8 cellular contexts compared by ENCODE assay signal in genomic region chr3:195951443-195952177, GRCh38. TPM values are rescaled to one million over a fixed set of nuclear protein-coding genes. Genes with fewer than 3 reads are reported as not detected.
DNase-seq lines count a peak whose midpoint lies in the region; ATAC-seq, FAIRE-seq and TF ChIP-seq lines count a peak whose summit lies in the region.
"Not testable (repeated sequence)": the region's sequence is repeated elsewhere in the genome, so short reads cannot be mapped to it uniquely, and the experiment has no call there.

No MANE protein-coding gene starts in this region.

- FAIRE-seq in GM12878 (lab: Jason Lieb, UNC), result not testable (repeated sequence)

- TF ChIP-seq RAD21 in GM12878 (IDR thresholded peaks at IDR 0.05; ENCODE audit: insufficient read depth, low read depth, low read length), result not testable (repeated sequence)

- not testable (repeated sequence) for H4K20me1 ChIP-seq in Loucy (ENCODE audit: insufficient read depth, low read length, poor library complexity, severe bottlenecking); GM12878 (ENCODE audit: control insufficient read depth, insufficient read depth)

- H3K36me3 ChIP-seq in Loucy (ENCODE audit: insufficient read depth, low read length); GM12878 (ENCODE audit: control insufficient read depth in 2 of 2, insufficient read depth in 2 of 2, low read length in 1 of 2): not testable (repeated sequence)

- peaks cover 25% of the 10 kb centered on the region for H3K4me1 Mint-ChIP-seq in CD4-positive, alpha-beta T cell (ENCODE audit: low read depth)
- peaks cover 31% of the 10 kb centered on the region for H3K4me1 Mint-ChIP-seq in activated T-helper 2 cell treated with anti-CD3 and anti-CD28 coated beads, Interferon-gamma antibody, Interleukin-2, Interleukin-4, amounts not matched to agents 10 μg/mL and 5 μg/mL and 100 μg/mL, durations not matched to agents 14 hours and 24 hours and 36 hours (ENCODE audit: low read depth)
- not testable (repeated sequence) for H3K4me1 Mint-ChIP-seq in neural crest cell
- peaks cover 41% of the 10 kb centered on the region for H3K4me1 Mint-ChIP-seq in stimulated activated naive CD8-positive, alpha-beta T cell treated with anti-CD3 and anti-CD28 coated beads, Interleukin-15, Interleukin-2, amounts not matched to agents 100 ng/mL and 50 ng/mL, for 24 hours (ENCODE audit: low read depth)

- 74% methylated on average over 8 of the region's 9 CpGs for WGBS in GM12878 (ENCODE audit: insufficient coverage, insufficient replicate concordance, low lambda C conversion rate, missing lambda C conversion rate)

- not testable (repeated sequence) for H3K27ac ChIP-seq in CD4-positive, alpha-beta T cell (ENCODE audit: low read depth, low read length); GM12878 (ENCODE audit: control insufficient read depth, insufficient read depth)

- not testable (repeated sequence) for H3K27ac Mint-ChIP-seq in CD4-positive, alpha-beta T cell; neural crest cell (ENCODE audit: unreplicated experiment)
- H3K27ac Mint-ChIP-seq in activated T-helper 2 cell treated with anti-CD3 and anti-CD28 coated beads, Interferon-gamma antibody, Interleukin-2, Interleukin-4, amounts not matched to agents 10 μg/mL and 5 μg/mL and 100 μg/mL, durations not matched to agents 14 hours and 24 hours and 36 hours, result peak overlapping the region; percentile 71
- H3K27ac Mint-ChIP-seq in stimulated activated naive CD8-positive, alpha-beta T cell treated with anti-CD3 and anti-CD28 coated beads, Interleukin-15, Interleukin-2, amounts not matched to agents 100 ng/mL and 50 ng/mL, for 24 hours, result peak overlapping the region; percentile 11

- CTCF ChIA-PET in CD4-positive, alpha-beta T cell (lab: Charles Lee); GM12878 (lab: Yijun Ruan, JAX): not testable (repeated sequence)

- H3K27me3 ChIP-seq in CD4-positive, alpha-beta T cell (ENCODE audit: control insufficient read depth, insufficient read depth, low read length); Loucy (ENCODE audit: insufficient read depth, low read length, poor library complexity, severe bottlenecking); GM12878 (replicated peaks in 1 of 2; ENCODE audit: control insufficient read depth in 2 of 2, insufficient read depth in 2 of 2, low read length in 1 of 2): not testable (repeated sequence)

- not testable (repeated sequence) for H3K4me1 ChIP-seq in Loucy (ENCODE audit: insufficient read depth, low read length, poor library complexity, severe bottlenecking); GM12878 (ENCODE audit: control insufficient read depth, insufficient read depth, low read length)

- not testable (repeated sequence) for H3K27me3 Mint-ChIP-seq in CD4-positive, alpha-beta T cell; activated T-helper 2 cell treated with anti-CD3 and anti-CD28 coated beads, Interferon-gamma antibody, Interleukin-2, Interleukin-4, amounts not matched to agents 10 μg/mL and 5 μg/mL and 100 μg/mL, durations not matched to agents 14 hours and 24 hours and 36 hours (ENCODE audit: low read depth); neural crest cell (ENCODE audit: low read depth); stimulated activated naive CD8-positive, alpha-beta T cell treated with anti-CD3 and anti-CD28 coated beads, Interleukin-15, Interleukin-2, amounts not matched to agents 100 ng/mL and 50 ng/mL, for 24 hours

- SMC1A ChIA-PET in GM12878 (lab: Charles Lee; ENCODE audit: uncharacterized antibody, unreplicated experiment), result not testable (repeated sequence)

- not testable (repeated sequence) for H3K4me3 ChIP-seq in Loucy (ENCODE audit: low read length, poor library complexity, severe bottlenecking); GM12878

- not testable (repeated sequence) for H3K9me3 Mint-ChIP-seq in CD4-positive, alpha-beta T cell; activated T-helper 2 cell treated with anti-CD3 and anti-CD28 coated beads, Interferon-gamma antibody, Interleukin-2, Interleukin-4, amounts not matched to agents 10 μg/mL and 5 μg/mL and 100 μg/mL, durations not matched to agents 14 hours and 24 hours and 36 hours; neural crest cell; stimulated activated naive CD8-positive, alpha-beta T cell treated with anti-CD3 and anti-CD28 coated beads, Interleukin-15, Interleukin-2, amounts not matched to agents 100 ng/mL and 50 ng/mL, for 24 hours

- H3K9me2 ChIP-seq in Loucy (replicated peaks; ENCODE audit: low read depth, low read length), result not testable (repeated sequence)

- not testable (repeated sequence) for TF ChIP-seq CTCF in CD4-positive, alpha-beta T cell (IDR thresholded peaks at IDR 0.05); Loucy (conservative IDR thresholded peaks at IDR 0.05; ENCODE audit: low read length); GM12878 (IDR thresholded peaks at IDR 0.05 in 2 of 3, conservative IDR thresholded peaks at IDR 0.05 in 1 of 3; ENCODE audit: control insufficient read depth in 2 of 3, extremely low read depth in 1 of 3, insufficient read depth in 1 of 3, low read depth in 3 of 3, low read length in 3 of 3); neural crest cell (conservative IDR thresholded peaks at IDR 0.05)

- in situ Hi-C loops in GM12878 (cut with MboI), result not testable (repeated sequence)

- BruUV-seq in GM12878 (replicated peaks; lab: Mats Ljungman, UMichigan), result not testable (repeated sequence)

- POLR2A ChIA-PET in CD4-positive, alpha-beta T cell (lab: Charles Lee); GM12878 (lab: Charles Lee): not testable (repeated sequence)

- H3K9me3 ChIP-seq in CD4-positive, alpha-beta T cell (ENCODE audit: control insufficient read depth, low read length); Loucy (ENCODE audit: insufficient read depth, low read depth, low read length); GM12878 (replicated peaks; ENCODE audit: control insufficient read depth, insufficient read depth, low read length): not testable (repeated sequence)

- not testable (repeated sequence) for TF ChIP-seq POLR2A in GM12878 (IDR thresholded peaks at IDR 0.05; ENCODE audit: low read depth, low read length)

- not testable (repeated sequence) for ATAC-seq in CD4-positive, alpha-beta T cell (ENCODE audit: poor library complexity); GM12878

- intact Hi-C loops in CD4-positive, alpha-beta T cell (cut with DNase I, micrococcal nuclease); GM12878 (cut with micrococcal nuclease; ENCODE audit: unreplicated experiment); cardiac septum (cut with DNase I): not testable (repeated sequence)
- intact Hi-C loops in activated T-helper 2 cell treated with anti-CD3 and anti-CD28 coated beads, Interferon-gamma antibody, Interleukin-2, Interleukin-4, amounts not matched to agents 10 μg/mL and 5 μg/mL and 100 μg/mL, durations not matched to agents 14 hours and 24 hours and 36 hours (cut with micrococcal nuclease), result loop anchor here (5.0 kb wide), 1 partner anchor 44 kb away; the partner anchor contains the start of gene TNK2

- H3F3A ChIP-seq in Loucy (ENCODE audit: low read depth), result not testable (repeated sequence)

- H3K9ac ChIP-seq in Loucy (ENCODE audit: low read depth, low read length, poor library complexity, severe bottlenecking); GM12878 (ENCODE audit: control insufficient read depth, insufficient read depth, low read length): not testable (repeated sequence)

- peak overlapping the region; percentile 32 for H3K4me2 ChIP-seq in Loucy (ENCODE audit: low read depth, low read length, poor library complexity, severe bottlenecking)
- H3K4me2 ChIP-seq in GM12878 (ENCODE audit: control insufficient read depth, insufficient read depth), result not testable (repeated sequence)

- not testable (repeated sequence) for TF ChIP-seq EP300 in GM12878 (IDR thresholded peaks at IDR 0.05; ENCODE audit: borderline replicate concordance in 1 of 2, control insufficient read depth in 1 of 2, low read depth in 2 of 2, low read length in 2 of 2)

- peak overlapping the region; percentile 69 for H3K4me3 Mint-ChIP-seq in CD4-positive, alpha-beta T cell
- H3K4me3 Mint-ChIP-seq in activated T-helper 2 cell treated with anti-CD3 and anti-CD28 coated beads, Interferon-gamma antibody, Interleukin-2, Interleukin-4, amounts not matched to agents 10 μg/mL and 5 μg/mL and 100 μg/mL, durations not matched to agents 14 hours and 24 hours and 36 hours (ENCODE audit: low read depth), result peak overlapping the region; percentile 76
- peak overlapping the region; percentile 83 for H3K4me3 Mint-ChIP-seq in neural crest cell
- peak overlapping the region; percentile 62 for H3K4me3 Mint-ChIP-seq in stimulated activated naive CD8-positive, alpha-beta T cell treated with anti-CD3 and anti-CD28 coated beads, Interleukin-15, Interleukin-2, amounts not matched to agents 100 ng/mL and 50 ng/mL, for 24 hours

- RAD21 ChIA-PET in GM12878 (lab: Charles Lee; ENCODE audit: unreplicated experiment), result not testable (repeated sequence)

- H3K36me3 Mint-ChIP-seq in CD4-positive, alpha-beta T cell (ENCODE audit: low read depth); neural crest cell (ENCODE audit: low read depth); stimulated activated naive CD8-positive, alpha-beta T cell treated with anti-CD3 and anti-CD28 coated beads, Interleukin-15, Interleukin-2, amounts not matched to agents 100 ng/mL and 50 ng/mL, for 24 hours (ENCODE audit: low read depth): not testable (repeated sequence)
- H3K36me3 Mint-ChIP-seq in activated T-helper 2 cell treated with anti-CD3 and anti-CD28 coated beads, Interferon-gamma antibody, Interleukin-2, Interleukin-4, amounts not matched to agents 10 μg/mL and 5 μg/mL and 100 μg/mL, durations not matched to agents 14 hours and 24 hours and 36 hours (ENCODE audit: low read depth), result peaks cover 39% of the 10 kb centered on the region

- H2AFZ ChIP-seq in Loucy (ENCODE audit: low read length); GM12878 (ENCODE audit: control insufficient read depth, low read depth, low read length): not testable (repeated sequence)

- not testable (repeated sequence) for DNase-seq in CD4-positive, alpha-beta T cell; activated T-helper 2 cell treated with anti-CD3 and anti-CD28 coated beads, Interferon-gamma antibody, Interleukin-2, Interleukin-4, amounts not matched to agents 10 μg/mL and 5 μg/mL and 100 μg/mL, durations not matched to agents 14 hours and 24 hours and 36 hours (ENCODE audit: low spot score); GM12878 (ENCODE audit: low read depth, low spot score); neural crest cell (ENCODE audit: low read depth, low spot score)
- peak; percentile 46 for DNase-seq in activated CD8-positive, alpha-beta memory T cell treated with anti-CD3 and anti-CD28 coated beads, Interleukin-2, amount 50 U/mL, for 48 hours
- DNase-seq in cardiac septum (ENCODE audit: low spot score), result peak; percentile 36

- H3K79me2 ChIP-seq in Loucy (ENCODE audit: insufficient read depth, low read length), result peaks cover 17% of the 10 kb centered on the region; the same call in 1 of the 2 replicates
- not testable (repeated sequence) for H3K79me2 ChIP-seq in GM12878 (ENCODE audit: control insufficient read depth, insufficient read depth, low read length)

RNA-seq across cellular contexts. Expression of gene TNK2, which starts 43.3 kb away (rescaled TPM):
- 100 to 1,000 TPM; 161 to 171 TPM for total RNA-seq in CD4-positive, alpha-beta T cell
- total RNA-seq in activated T-helper 2 cell treated with anti-CD3 and anti-CD28 coated beads, Interferon-gamma antibody, Interleukin-2, Interleukin-4, amounts not matched to agents 10 μg/mL and 5 μg/mL and 100 μg/mL, durations not matched to agents 14 hours and 24 hours and 36 hours, result 122 and 123 TPM in 2 replicates
- total RNA-seq in GM12878 (2013; cell fraction: nucleolus; rRNA removed), result 30.8 and 36.7 TPM in 2 replicates
- total RNA-seq in GM12878 (2014; rRNA removed) (12.9 and 13.9 TPM in 2 replicates), GM12878 (2014; rRNA removed; fragmentation: Illumina TruSeq; extraction: Trizol) (10.2 and 10.7 TPM in 2 replicates), GM12878 (2021) (47.8 and 49.3 TPM in 2 replicates), cardiac septum (48.3 TPM), neural crest cell (46.3 and 54.9 TPM in 2 replicates)
- 5.2 TPM for polyA plus RNA-seq in GM12878 (2011; ENCODE audit: low read depth)
- polyA plus RNA-seq in GM12878 (2011; rRNA removed) (6.3 and 12.3 TPM in 2 replicates), GM12878 (2014; fragmentation: Illumina TruSeq; extraction: Trizol) (3.6 and 10.8 TPM in 2 replicates), GM12878 (2014; fragmentation: Nextera tagmentation; extraction: Ambion mirVana) (under 1 TPM; 0.13 to 0.42 TPM), GM12878 (2014; rRNA removed) (35.8 and 48.5 TPM in 2 replicates), GM12878 (2016; fragmentation: Nextera tagmentation; extraction: Ambion mirVana) (1 to 10 TPM; 2.9 to 3.9 TPM)
- 12.7 and 14.8 TPM in 2 replicates for polyA plus RNA-seq in GM12878 (2011; cell fraction: cytosol; rRNA removed)
- 133 and 156 TPM in 2 replicates for polyA plus RNA-seq in GM12878 (2011; cell fraction: nucleus; rRNA removed)
- 23.1 and 27.7 TPM in 2 replicates for polyA plus RNA-seq in GM12878 (2012)
- polyA minus RNA-seq in GM12878 (2011; rRNA and poly(A)+ RNA removed), result 13.1 and 29.2 TPM in 2 replicates
- 13.3 and 17.2 TPM in 2 replicates for polyA minus RNA-seq in GM12878 (2011; cell fraction: cytosol; rRNA and poly(A)+ RNA removed)
- polyA minus RNA-seq in GM12878 (2011; cell fraction: nucleus; rRNA and poly(A)+ RNA removed), result 20.7 and 34.6 TPM in 2 replicates
